Comparison of ENCODE assay signal across 7 cellular contexts in genomic region chr5:132370241-132370820, GRCh38. TPM values are rescaled to one million over a fixed set of nuclear protein-coding genes. Genes with fewer than 3 reads are reported as not detected.
DNase-seq lines count a peak whose midpoint lies in the region; ATAC-seq and TF ChIP-seq lines count a peak whose summit lies in the region.

No MANE protein-coding gene starts in this region.

- no peak for ATAC-seq in IMR-90 (ENCODE audit: low read depth)
- peak; percentile 20 for ATAC-seq in left colon

- H4K91ac ChIP-seq in IMR-90 (ENCODE audit: insufficient read depth, low read depth, low read length) = peak overlapping the region; percentile 71; the same call in 1 of the 2 replicates

- H2BK120ac ChIP-seq in IMR-90 (ENCODE audit: low read depth, low read length) = no peak overlapping the region; the same call in 1 of the 2 replicates

- H3K9me3 ChIP-seq in IMR-90 (ENCODE audit: control insufficient read depth, insufficient read depth, low read length) (no peaks in the 10 kb centered on the region), suprapubic skin (no peaks in the 10 kb centered on the region)

- TF ChIP-seq CTCF in IMR-90 (conservative IDR thresholded peaks at IDR 0.05; ENCODE audit: low read depth, low read length) = no peak
- TF ChIP-seq CTCF in astrocyte of the spinal cord (IDR thresholded peaks at IDR 0.05; ENCODE audit: low read depth, low read length) = no peak
- TF ChIP-seq CTCF in suprapubic skin (IDR thresholded peaks at IDR 0.05) = no peak

- peak overlapping the region; percentile 63 for H3K4ac ChIP-seq in IMR-90 (ENCODE audit: low read depth, low read length)

- peak overlapping the region; percentile 95 for H4K5ac ChIP-seq in IMR-90 (ENCODE audit: low read depth, low read length)

- peak overlapping the region; percentile 77 to 94 for H4K8ac ChIP-seq in IMR-90 (ENCODE audit: low read depth in 2 of 2, low read length in 2 of 2)

- peak overlapping the region; percentile 100 for H2AFZ ChIP-seq in IMR-90 (replicated peaks; ENCODE audit: low read length, poor library complexity)

- no peaks in the 10 kb centered on the region for H3K36me3 ChIP-seq in IMR-90 (ENCODE audit: control insufficient read depth, insufficient read depth, low read length)
- H3K36me3 ChIP-seq in suprapubic skin = no peaks in the 10 kb centered on the region

- no peak overlapping the region for H3K56ac ChIP-seq in IMR-90 (ENCODE audit: extremely low read depth, insufficient read depth, low read length)

- intact Hi-C loops in IMR-90 (cut with micrococcal nuclease) (no loop called here), left colon (cut with DNase I, micrococcal nuclease) (no loop called here)

- TF ChIP-seq RAD21 in IMR-90 (IDR thresholded peaks at IDR 0.05; ENCODE audit: low read length) = no peak

- H3K18ac ChIP-seq in IMR-90 (ENCODE audit: low read depth, low read length) = peak overlapping the region; percentile 17; the same call in 1 of the 2 replicates

- CTCF ChIA-PET in IMR-90 (lab: Yijun Ruan, JAX) = interaction anchor here (0.7 kb wide), 1 partner anchor 304 kb away, joined by 3 read pairs; no protein-coding TSS in a partner anchor

- dilution Hi-C loops in IMR-90 (cut with HindIII; ENCODE audit: low sequenced_read_pairs, unreplicated experiment) = no loop called here

- peak overlapping the region; percentile 96 for H3K4me2 ChIP-seq in IMR-90 (ENCODE audit: low read depth, low read length)

- no TSS peak for BruUV-seq in IMR-90 (replicated peaks; lab: Mats Ljungman, UMichigan)

- POLR2A ChIA-PET in IMR-90 (lab: Charles Lee; ENCODE audit: unreplicated experiment) = interaction anchor here (0.6 kb wide), 1 partner anchor 10 kb away, joined by 6 read pairs; no protein-coding TSS in a partner anchor

- H2BK20ac ChIP-seq in IMR-90 (ENCODE audit: low read depth, low read length) = no peak overlapping the region

- H2AK5ac ChIP-seq in IMR-90 (ENCODE audit: low read depth, low read length) = peak overlapping the region; percentile 93

- H3K4me3 ChIP-seq in IMR-90 (ENCODE audit: insufficient read depth, low read depth, low read length) (peak overlapping the region; percentile 88), astrocyte of the spinal cord (ENCODE audit: low read depth, low read length) (peak overlapping the region; percentile 56), suprapubic skin (peak overlapping the region; percentile 85)

- peaks cover 0 to 10% of the 10 kb centered on the region in 2 experiments; a peak in 1 of 4 replicates for H3K79me1 ChIP-seq in IMR-90 (ENCODE audit: low read depth in 1 of 2, low read length in 2 of 2)

- no peak overlapping the region for H2BK5ac ChIP-seq in IMR-90 (ENCODE audit: low read depth, low read length, poor library complexity, severe bottlenecking)

- no peaks in the 10 kb centered on the region for H4K20me1 ChIP-seq in IMR-90 (ENCODE audit: insufficient read depth, low read length)

- no peak overlapping the region for H2BK15ac ChIP-seq in IMR-90 (ENCODE audit: low read depth, low read length)

- H3K23ac ChIP-seq in IMR-90 (ENCODE audit: low read depth, low read length) = peak overlapping the region; percentile 12; the same call in 1 of the 2 replicates

- H3K14ac ChIP-seq in IMR-90 (replicated peaks; ENCODE audit: low read depth, low read length) = peak overlapping the region; percentile 58

- TF ChIP-seq EP300 in suprapubic skin (IDR thresholded peaks at IDR 0.05) = no peak

- H3K4me1 ChIP-seq in IMR-90 (ENCODE audit: control insufficient read depth, insufficient read depth, low read length) (peaks cover 9% of the 10 kb centered on the region), suprapubic skin (peaks cover 35% of the 10 kb centered on the region)

- DNase-seq in IMR-90 (no peak), astrocyte of the spinal cord (ENCODE audit: low read depth, low spot score) (no peak), left colon (peak in 1 of 2 donors; percentile 43), suprapubic skin (ENCODE audit: low spot score in 2 of 2) (no peak), midbrain (lab: John Stamatoyannopoulos, UW) (no peak), NCI-H1105 (lab: John Stamatoyannopoulos, UW) (no peak), ACHN (no peak)

- WGBS in IMR-90 (ENCODE audit: extremely low coverage in 2 of 2, insufficient read length in 1 of 2), 2 experiments = 17% methylated on average over 10 of the region's 23 CpGs; no CpG with 5 or more reads in 1 of the 2 experiments
- 51% methylated on average over 9 of the region's 23 CpGs for WGBS in suprapubic skin

- in situ Hi-C loops in IMR-90 (cut with MboI; ENCODE audit: low sequenced_read_pairs) = no loop called here
- in situ Hi-C loops in astrocyte of the spinal cord (cut with HindIII; ENCODE audit: low sequenced_read_pairs) = no loop called here
- in situ Hi-C loops in ACHN (cut with HindIII; ENCODE audit: low pct_ligation_motif_present, low pct_unique_long_range_greater_than_20kb, low sequenced_read_pairs) = no loop called here

- H3K9me1 ChIP-seq in IMR-90 (ENCODE audit: insufficient read depth, low read length) = peaks cover 6% of the 10 kb centered on the region

- H3K9ac ChIP-seq in IMR-90 (ENCODE audit: low read depth, low read length) = peak overlapping the region; percentile 59

- H2AK9ac ChIP-seq in IMR-90 (replicated peaks; ENCODE audit: low read depth, low read length, poor library complexity) = peak overlapping the region; percentile 67

- H3K27ac ChIP-seq in IMR-90 (ENCODE audit: insufficient read depth, low read length) (no peak overlapping the region; the same call in 1 of the 2 replicates), suprapubic skin (peak overlapping the region; percentile 86)

- H3K27me3 ChIP-seq in IMR-90 (ENCODE audit: control insufficient read depth, insufficient read depth, low read length) = no peaks in the 10 kb centered on the region
- no peaks in the 10 kb centered on the region for H3K27me3 ChIP-seq in suprapubic skin

- TF ChIP-seq POLR2A in IMR-90 (IDR thresholded peaks at IDR 0.05; ENCODE audit: low read depth, low read length) = no peak
- TF ChIP-seq POLR2A in suprapubic skin (IDR thresholded peaks at IDR 0.05) = no peak

TF ChIP-seq in IMR-90, 13 proteins besides CTCF, POLR2A, EP300 and RAD21:
- TF ChIP-seq USF2 (IDR thresholded peaks at IDR 0.05; ENCODE audit: low read depth, low read length) = no peak
TF ChIP-seq in IMR-90: peak in this region for 0.

RNA-seq across cellular contexts. Expression of gene SLC22A5, which starts 0.8 kb away (rescaled TPM):
- total RNA-seq in IMR-90 (2012; rRNA removed) (3.6 and 6.1 TPM in 2 replicates), left colon (10 to 100 TPM; 35.2 to 59.3 TPM), suprapubic skin (10 to 100 TPM; 23.2 to 36.6 (median 26.3) TPM)
- 6.0 and 7.1 TPM in 2 replicates for polyA plus RNA-seq in IMR-90 (2012; rRNA removed)
- polyA plus RNA-seq in IMR-90 (2012; cell fraction: cytosol; rRNA removed) = 1.3 and 4.2 TPM in 2 replicates
- polyA plus RNA-seq in IMR-90 (2012; cell fraction: nucleus; rRNA removed; ENCODE audit: low replicate concordance) = 28.5 and 37.6 TPM in 2 replicates
